In the genomic region with DNA sequence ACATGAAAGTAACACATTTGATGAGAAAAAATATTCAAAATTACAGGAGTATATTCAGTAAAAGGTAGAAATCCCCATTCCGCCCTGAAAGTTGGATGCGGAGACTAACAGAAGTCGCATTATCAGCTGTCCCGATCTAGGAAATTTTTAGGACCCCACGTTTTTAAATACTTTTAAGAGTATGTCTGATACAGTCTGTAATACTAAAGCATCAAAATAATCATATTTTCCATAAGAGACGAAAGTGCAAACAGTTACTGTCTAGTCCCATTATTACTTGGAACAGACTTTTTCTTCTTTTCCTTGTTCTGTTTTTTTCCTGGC, we compare ENCODE assay signal across 8 cellular contexts. TPM values are rescaled to one million over a fixed set of nuclear protein-coding genes. Genes with fewer than 3 reads are reported as not detected.
DNase-seq lines count a peak whose midpoint lies in the region; ATAC-seq and TF ChIP-seq lines count a peak whose summit lies in the region.

No MANE protein-coding gene starts in this region.

- peak overlapping the region; percentile 34 for H3K9ac ChIP-seq in endodermal cell (ENCODE audit: extremely low read depth, low read length, poor library complexity, severe bottlenecking)

- no peaks in the 10 kb centered on the region for H3K36me3 ChIP-seq in CD4-positive, CD25-positive, alpha-beta regulatory T cell (ENCODE audit: control insufficient read depth, insufficient read depth, low read length)
- H3K36me3 ChIP-seq in endodermal cell (ENCODE audit: control insufficient read depth, insufficient read depth, low read length): no peaks in the 10 kb centered on the region

- no peak for ATAC-seq in CD4-positive, CD25-positive, alpha-beta regulatory T cell (ENCODE audit: low read depth in 2 of 2)
- ATAC-seq in GM21390 (IDR thresholded peaks at IDR 0.05; ENCODE audit: unreplicated experiment): no peak

- H3K27ac ChIP-seq in CD4-positive, CD25-positive, alpha-beta regulatory T cell (ENCODE audit: insufficient read depth, low read length, poor library complexity, severe bottlenecking): no peak overlapping the region
- no peak overlapping the region for H3K27ac ChIP-seq in endodermal cell (ENCODE audit: low read depth, low read length)

- no peak for DNase-seq in CD4-positive, CD25-positive, alpha-beta regulatory T cell
- DNase-seq in OCI-M1 (lab: John Stamatoyannopoulos, UW) (peak; percentile 68), endodermal cell (no peak), neural crest cell (ENCODE audit: low read depth, low spot score) (no peak), NCI-H774 (lab: John Stamatoyannopoulos, UW) (no peak), ureter (ENCODE audit: low spot score) (no peak), DMS53 (lab: John Stamatoyannopoulos, UW) (no peak)

- no peaks in the 10 kb centered on the region for H3K9me3 ChIP-seq in CD4-positive, CD25-positive, alpha-beta regulatory T cell (ENCODE audit: control insufficient read depth in 2 of 2, low read length in 2 of 2)
- peaks cover 8% of the 10 kb centered on the region for H3K9me3 ChIP-seq in endodermal cell (ENCODE audit: control insufficient read depth, low read length)

- H3K4me1 ChIP-seq in CD4-positive, CD25-positive, alpha-beta regulatory T cell (ENCODE audit: control insufficient read depth, insufficient read depth, low read length, poor library complexity, severe bottlenecking): no peaks in the 10 kb centered on the region
- H3K4me1 ChIP-seq in endodermal cell (ENCODE audit: control insufficient read depth, insufficient read depth, low read length): no peaks in the 10 kb centered on the region

- H3K4me3 Mint-ChIP-seq in CD4-positive, CD25-positive, alpha-beta regulatory T cell: peak overlapping the region; percentile 63 to 77 (median 68)
- H3K4me3 Mint-ChIP-seq in endodermal cell (peak overlapping the region; percentile 45), neural crest cell (peak overlapping the region; percentile 93)

- TF ChIP-seq CTCF in endodermal cell (conservative IDR thresholded peaks at IDR 0.05) (no peak), neural crest cell (conservative IDR thresholded peaks at IDR 0.05) (no peak)

- WGBS in endodermal cell (ENCODE audit: insufficient coverage in 1 of 2, insufficient read length in 1 of 2), 2 experiments: 60 to 61% methylated on average over 2 to 6 of the region's 6 CpGs

- H3K27me3 ChIP-seq in CD4-positive, CD25-positive, alpha-beta regulatory T cell (ENCODE audit: control insufficient read depth, insufficient read depth, low read length): peaks cover 10% of the 10 kb centered on the region
- H3K27me3 ChIP-seq in endodermal cell (ENCODE audit: control insufficient read depth, insufficient read depth, low read length, poor library complexity, severe bottlenecking): peaks cover 27% of the 10 kb centered on the region

- H3K4me3 ChIP-seq in CD4-positive, CD25-positive, alpha-beta regulatory T cell (ENCODE audit: low read depth, low read length): peak overlapping the region; percentile 48
- H3K4me3 ChIP-seq in endodermal cell (ENCODE audit: low read length): peak overlapping the region; percentile 85

- peaks cover 34% of the 10 kb centered on the region for H3K27me3 Mint-ChIP-seq in CD4-positive, CD25-positive, alpha-beta regulatory T cell
- H3K27me3 Mint-ChIP-seq in endodermal cell (ENCODE audit: insufficient read depth): peaks cover 68% of the 10 kb centered on the region
- peaks cover 29% of the 10 kb centered on the region for H3K27me3 Mint-ChIP-seq in neural crest cell (ENCODE audit: low read depth)

- peaks cover 0 to 14% (median 1%) of the 10 kb centered on the region in 4 donors for H3K4me1 Mint-ChIP-seq in CD4-positive, CD25-positive, alpha-beta regulatory T cell
- no peaks in the 10 kb centered on the region for H3K4me1 Mint-ChIP-seq in endodermal cell
- H3K4me1 Mint-ChIP-seq in neural crest cell: peaks cover 10% of the 10 kb centered on the region

- H3K27ac Mint-ChIP-seq in CD4-positive, CD25-positive, alpha-beta regulatory T cell: no peak overlapping the region
- H3K27ac Mint-ChIP-seq in endodermal cell (no peak overlapping the region), neural crest cell (ENCODE audit: unreplicated experiment) (no peak overlapping the region)

- H3K36me3 Mint-ChIP-seq in CD4-positive, CD25-positive, alpha-beta regulatory T cell: peaks cover 4% of the 10 kb centered on the region
- H3K36me3 Mint-ChIP-seq in endodermal cell (ENCODE audit: low read depth): no peaks in the 10 kb centered on the region
- peaks cover 11% of the 10 kb centered on the region for H3K36me3 Mint-ChIP-seq in neural crest cell (ENCODE audit: low read depth)

- peaks cover 0 to 4% (median 0%) of the 10 kb centered on the region in 7 donors for H3K9me3 Mint-ChIP-seq in CD4-positive, CD25-positive, alpha-beta regulatory T cell
- H3K9me3 Mint-ChIP-seq in endodermal cell (peaks cover 26% of the 10 kb centered on the region), neural crest cell (peaks cover 5% of the 10 kb centered on the region)

RNA-seq across cellular contexts. Expression of gene PLAGL1, which starts 0.6 kb away (rescaled TPM):
- total RNA-seq in CD4-positive, CD25-positive, alpha-beta regulatory T cell: 2.8 TPM
- 1 to 10 TPM; 1.4 to 4.7 (median 2.6) TPM for polyA plus RNA-seq in CD4-positive, CD25-positive, alpha-beta regulatory T cell
- 1 to 10 TPM; 1.4 to 1.6 TPM for total RNA-seq in endodermal cell
- polyA plus RNA-seq in endodermal cell (2013, experiment 1 of 2): 87.8 TPM
- 69.3 TPM for polyA plus RNA-seq in endodermal cell (2013, experiment 2 of 2)
- 29.7 and 29.9 TPM in 2 replicates for total RNA-seq in neural crest cell
- total RNA-seq in ureter: 57.3 TPM
